In genomic region chr22:34306361-34306760, GRCh38 we compare ENCODE assay signal across 24 cellular contexts.
"Had no signal": no experiment of that assay in that cellular context is flagged by ENCODE, and none has a peak within 500 bp of the region (broad histone marks: within the 10 kb centered on the region; RNA-seq: fewer than 3 reads in every experiment).

No MANE protein-coding gene starts in this region.

- H3K27me3 ChIP-seq: stomach, suprapubic skin, testis, thyroid gland, tibial artery, tibial nerve, transverse colon, upper lobe of left lung, upper lobe of right lung, uterus, vagina had no signal

- H3K9me3 ChIP-seq: stomach, suprapubic skin, testis, thoracic aorta, thyroid gland, tibial artery, tibial nerve, transverse colon, upper lobe of left lung, upper lobe of right lung, uterus, vagina had no signal

- H3K4me1 ChIP-seq: stomach, suprapubic skin, testis, thyroid gland, tibial artery, tibial nerve, transverse colon, upper lobe of left lung, upper lobe of right lung, uterus, vagina had no signal

- H3K4me3 ChIP-seq: stomach, suprapubic skin, testis, thoracic aorta, thyroid gland, tibial artery, tibial nerve, transverse colon, upper lobe of left lung, upper lobe of right lung, uterus, vagina had no signal

- H3K36me3 ChIP-seq: stomach, suprapubic skin, thoracic aorta, thyroid gland, tibial artery, tibial nerve, transverse colon, upper lobe of left lung, upper lobe of right lung, uterus, vagina had no signal

- DNase-seq: stimulated activated CD4-positive, alpha-beta T cell treated with anti-CD3 and anti-CD28 coated beads, Interleukin-2, amount 100 ng/mL, for 48 hours; stimulated activated CD4-positive, alpha-beta T cell treated with anti-CD3 and anti-CD28 coated beads, Interleukin-4, amount 100 ng/mL, for 1 hour; stimulated activated CD4-positive, alpha-beta T cell treated with anti-CD3 and anti-CD28 coated beads, Interleukin-4, amount 100 ng/mL, for 24 hours; stimulated activated CD4-positive, alpha-beta T cell treated with anti-CD3 and anti-CD28 coated beads, Interleukin-4, amount 100 ng/mL, for 4 hours; stimulated activated CD8-positive, alpha-beta memory T cell treated with anti-CD3 and anti-CD28 coated beads, Interleukin-4, amount 100 ng/mL, for 48 hours; stimulated activated naive B cell treated with anti-CD40 and anti-IgM and Interleukin-4, amounts not matched to agents 10 μg/mL and 1 μg/mL and 100 μg/mL, for 72 hours; stimulated activated naive CD4-positive, alpha-beta T cell; stimulated activated naive CD4-positive, alpha-beta T cell treated with Interleukin-2 at 50 U/mL for 16 hours; stimulated activated naive CD8-positive, alpha-beta T cell treated with anti-CD3 and anti-CD28 coated beads, Interleukin-15, amount 100 ng/mL, for 72 hours; stimulated activated naive CD8-positive, alpha-beta T cell treated with anti-CD3 and anti-CD28 coated beads, Interleukin-15, Interleukin-2, amounts not matched to agents 100 U/mL and 50 U/mL, for 24 hours; stomach; substantia nigra; testis; thyroid gland; tibial artery; transverse colon; trophoblast cell; upper lobe of left lung; upper lobe of right lung; uterus had no signal

- H3K27ac ChIP-seq: stomach, suprapubic skin, testis, thoracic aorta, thyroid gland, tibial artery, tibial nerve, transverse colon, upper lobe of left lung, upper lobe of right lung, uterus, vagina had no signal
